ENCODE assay signal across 8 cellular contexts in the genomic region with DNA sequence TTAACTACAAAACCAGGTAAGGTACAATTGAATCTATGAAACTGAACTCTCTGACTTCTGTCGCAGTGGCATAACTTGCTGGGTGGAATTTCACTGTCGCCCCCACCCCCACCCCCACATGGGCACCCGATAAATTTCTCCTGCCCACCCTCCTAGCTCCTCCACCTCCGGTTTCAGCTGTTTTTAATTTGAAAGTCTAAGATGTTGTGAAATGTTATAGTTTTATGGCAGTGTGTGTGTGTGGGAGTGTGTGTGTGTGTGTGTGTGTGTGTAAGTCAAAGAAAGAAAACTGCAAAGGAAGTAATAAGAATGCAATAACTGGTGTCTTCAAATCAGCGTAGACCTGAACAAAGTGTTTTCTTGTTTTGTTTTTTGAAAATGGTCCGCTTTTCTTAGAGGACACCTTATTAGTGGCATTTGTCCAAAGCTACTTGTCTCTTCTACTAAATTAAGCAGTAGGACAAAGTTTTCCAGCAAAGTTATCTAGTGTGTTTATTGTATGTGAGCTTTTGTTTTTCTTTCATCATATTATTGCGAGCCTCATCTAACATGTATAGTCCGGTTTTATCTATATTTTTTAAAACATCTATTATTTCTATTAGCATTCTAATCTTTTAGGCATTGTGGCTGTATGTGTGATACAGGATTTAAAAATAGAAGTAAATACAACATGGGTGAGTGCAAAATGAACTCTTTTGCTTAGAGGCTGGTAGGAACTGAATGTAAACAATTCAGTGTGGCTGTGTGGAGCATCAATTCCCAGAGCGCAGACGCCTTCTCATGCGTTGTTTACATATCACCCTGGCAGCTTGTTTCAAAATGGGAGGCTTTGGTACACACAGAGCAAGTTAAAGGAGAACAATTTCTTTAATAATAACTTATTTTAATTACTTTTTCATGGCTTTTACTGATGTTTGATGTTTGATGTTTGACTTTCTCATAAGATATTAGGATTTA. TPM values are rescaled to one million over a fixed set of nuclear protein-coding genes. Genes with fewer than 3 reads are reported as not detected.
DNase-seq lines count a peak whose midpoint lies in the region; ATAC-seq, FAIRE-seq and TF ChIP-seq lines count a peak whose summit lies in the region.

No MANE protein-coding gene starts in this region.

- peak overlapping the region; percentile 80 for H3K27ac ChIP-seq in SJSA1
- peak overlapping the region; percentile 84 for H3K27ac ChIP-seq in left ventricle myocardium inferior (replicated peaks)
- peak overlapping the region; percentile 88 for H3K27ac ChIP-seq in smooth muscle cell (ENCODE audit: low read depth)

- FAIRE-seq in GM12891 (lab: Jason Lieb, UNC), result no peak

- WGBS in smooth muscle cell (ENCODE audit: low lambda C conversion rate), result 40% methylated on average over 11 of the region's 11 CpGs

- peak overlapping the region; percentile 75 for H3K9ac ChIP-seq in smooth muscle cell (ENCODE audit: low read depth)

- H3K27me3 ChIP-seq in SJSA1 (replicated peaks) (no peaks in the 10 kb centered on the region), left ventricle myocardium inferior (ENCODE audit: low read depth) (no peaks in the 10 kb centered on the region), smooth muscle cell (ENCODE audit: low read depth) (no peaks in the 10 kb centered on the region)

- H3K27me3 Mint-ChIP-seq in HFFc6 (ENCODE audit: insufficient read depth), result no peaks in the 10 kb centered on the region; the same call in 1 of the 2 replicates

- H3K4me3 Mint-ChIP-seq in HFFc6, result peak overlapping the region; percentile 79

- H3K9me3 ChIP-seq in SJSA1 (replicated peaks) (no peaks in the 10 kb centered on the region), left ventricle myocardium inferior (replicated peaks) (no peaks in the 10 kb centered on the region), smooth muscle cell (replicated peaks; ENCODE audit: low read depth) (no peaks in the 10 kb centered on the region)

- H3K36me3 ChIP-seq in SJSA1 (no peaks in the 10 kb centered on the region), left ventricle myocardium inferior (no peaks in the 10 kb centered on the region), smooth muscle cell (ENCODE audit: low read depth) (no peaks in the 10 kb centered on the region)

- ATAC-seq in GM19328 (IDR thresholded peaks at IDR 0.05; ENCODE audit: unreplicated experiment), result no peak

- peak overlapping the region; percentile 20 for H2AFZ ChIP-seq in smooth muscle cell (ENCODE audit: low read depth)

- peaks cover 8% of the 10 kb centered on the region for H3F3A ChIP-seq in smooth muscle cell (ENCODE audit: low read depth)

- no peaks in the 10 kb centered on the region for H3K9me3 Mint-ChIP-seq in HFFc6

- H4K20me1 ChIP-seq in smooth muscle cell (ENCODE audit: low read depth), result no peaks in the 10 kb centered on the region

- no peaks in the 10 kb centered on the region for H3K36me3 Mint-ChIP-seq in HFFc6 (ENCODE audit: low read depth)

- TF ChIP-seq POLR2A in GM12891 (IDR thresholded peaks at IDR 0.05; ENCODE audit: low read depth, low read length), result no peak

- H3K4me1 ChIP-seq in SJSA1 (replicated peaks) (peaks cover 47% of the 10 kb centered on the region), left ventricle myocardium inferior (peaks cover 58% of the 10 kb centered on the region), smooth muscle cell (ENCODE audit: low read depth) (peaks cover 44% of the 10 kb centered on the region)

- H3K4me2 ChIP-seq in smooth muscle cell, result peak overlapping the region; percentile 71

- TF ChIP-seq CTCF in HFFc6 (IDR thresholded peaks at IDR 0.05), result no peak
- no peak for TF ChIP-seq CTCF in left ventricle myocardium inferior (IDR thresholded peaks at IDR 0.05; ENCODE audit: borderline replicate concordance)
- no peak for TF ChIP-seq CTCF in smooth muscle cell (IDR thresholded peaks at IDR 0.05; ENCODE audit: borderline replicate concordance, insufficient read depth, poor library complexity, severe bottlenecking)

- H3K27ac Mint-ChIP-seq in HFFc6, result peak overlapping the region; percentile 87

- intact Hi-C loops in left ventricle myocardium inferior (cut with micrococcal nuclease), result no loop called here

- peaks cover 51% of the 10 kb centered on the region for H3K4me1 Mint-ChIP-seq in HFFc6 (ENCODE audit: low read depth)

- no peaks in the 10 kb centered on the region for H3K79me2 ChIP-seq in smooth muscle cell (ENCODE audit: low read depth)

- DNase-seq in HFFc6, result peak; percentile 29
- DNase-seq in SJSA1 (ENCODE audit: low read depth in 1 of 2, low spot score in 2 of 2), result peak; percentile 54 to 56
- no peak for DNase-seq in left ventricle myocardium inferior
- no peak for DNase-seq in smooth muscle cell (lab: John Stamatoyannopoulos, UW; ENCODE audit: unreplicated experiment)
- DNase-seq in GM12891 (ENCODE audit: insufficient read length, low spot score), result no peak
- DNase-seq in iPS-NIHi7 (ENCODE audit: extremely low spot score), result no peak
- no peak for DNase-seq in HK-2 (ENCODE audit: unreplicated experiment)

- peak overlapping the region; percentile 20 for H3K4me3 ChIP-seq in SJSA1
- peak overlapping the region; percentile 54 for H3K4me3 ChIP-seq in left ventricle myocardium inferior
- H3K4me3 ChIP-seq in smooth muscle cell, result peak overlapping the region; percentile 46

TF ChIP-seq in GM12891, 5 proteins besides CTCF, POLR2A, EP300 and RAD21:
- TF ChIP-seq PAX5 (IDR thresholded peaks at IDR 0.05; ENCODE audit: insufficient read depth, low read length, severe bottlenecking), result no peak

RNA-seq across cellular contexts. Expression of a gene that starts 0.6 kb away (rescaled TPM):
- total RNA-seq in HFFc6 (2021; fragmentation: NEBNext Ultra II Directional; extraction: Animal tissue kit (Norgen Biotek cat#: 25700)), result 1 to 10 TPM in 3 of 6 experiments, under 1 TPM in 3; 0.58 to 1.2 (median 0.98) TPM
- 1.6 and 5.8 TPM in 2 replicates for total RNA-seq in SJSA1 (2014; rRNA removed; shearing (Covaris generic))
- total RNA-seq in left ventricle myocardium inferior (167 TPM), smooth muscle cell (3.1 and 9.9 TPM in 2 replicates)
- 1.3 and 3.0 TPM in 2 replicates for polyA plus RNA-seq in smooth muscle cell
- polyA plus RNA-seq in GM12891 (2012; ENCODE audit: low read depth, missing spikeins), result not detected

Comparison
In these comparisons a context has a peak if more than half of its experiments do, and no peak if none do; other contexts are left out.
1. DNase-seq: peak in HFFc6 (single experiment) and SJSA1 (2 of 2); none in left ventricle myocardium inferior (single experiment), smooth muscle cell (single experiment), GM12891 (single experiment), iPS-NIHi7 (single experiment) and HK-2 (single experiment).
2. RNA of a gene that starts 0.6 kb away (total RNA-seq): 167 TPM in left ventricle myocardium inferior (single experiment); 1.6 to 5.8 TPM in SJSA1, 3.1 to 9.9 TPM in smooth muscle cell and 0.58 to 1.2 TPM in HFFc6; every median in the first group is over 10 times any median in the second.
3. Peak in every context shown above with its lines, with median percentiles within 50 percentile points of each other: H3K27ac ChIP-seq and H3K4me3 ChIP-seq.